In the genomic region with DNA sequence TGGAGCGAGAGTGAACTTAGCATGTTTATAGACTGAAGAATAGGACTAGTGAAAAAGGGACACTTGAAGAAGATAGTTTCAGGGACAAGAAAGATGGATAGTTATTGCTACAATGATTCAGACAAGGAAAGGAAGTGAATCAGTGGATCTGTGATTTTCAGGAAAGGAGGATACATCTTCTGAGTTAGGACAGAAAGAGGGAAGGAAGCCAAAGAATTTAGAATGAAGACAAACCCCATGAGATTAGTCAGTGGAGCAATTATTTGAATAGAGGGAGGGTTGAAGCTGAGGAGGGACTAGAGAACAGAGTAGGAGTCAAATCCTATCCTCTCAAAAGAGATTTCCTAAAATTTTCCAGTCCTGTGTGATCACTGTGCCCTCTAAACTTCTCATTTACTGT, we compare ENCODE assay signal across 14 cellular contexts.
A peak's percentile ranks its signal among the peaks of the same experiment; 100 is the strongest.
DNase-seq lines count a peak whose midpoint lies in the region; ATAC-seq and TF ChIP-seq lines count a peak whose summit lies in the region.
"Had no signal": no experiment of that assay in that cellular context is flagged by ENCODE, and none has a peak within 500 bp of the region (broad histone marks: within the 10 kb centered on the region; RNA-seq: fewer than 3 reads in every experiment).

No MANE protein-coding gene starts in this region.

- no peak overlapping the region for H3K14ac ChIP-seq in neuronal stem cell (ENCODE audit: low read length)

- no peak overlapping the region for H2AK5ac ChIP-seq in neuronal stem cell (ENCODE audit: low read depth, low read length)

- H2BK12ac ChIP-seq in neuronal stem cell (ENCODE audit: low read length), result no peak overlapping the region

- no peaks in the 10 kb centered on the region for H3K27me3 ChIP-seq in BJ (ENCODE audit: control insufficient read depth, insufficient read depth, low read length)
- no peaks in the 10 kb centered on the region for H3K27me3 ChIP-seq in RWPE2 (ENCODE audit: insufficient read depth, poor library complexity, severe bottlenecking)
- no peaks in the 10 kb centered on the region for H3K27me3 ChIP-seq in fibroblast of lung (ENCODE audit: control insufficient read depth, insufficient read depth, low read length)
- no peaks in the 10 kb centered on the region for H3K27me3 ChIP-seq in neuronal stem cell (ENCODE audit: control insufficient read depth in 3 of 3, insufficient read depth in 3 of 3, low read depth in 1 of 3, low read length in 3 of 3)
- no peaks in the 10 kb centered on the region for H3K27me3 ChIP-seq in esophagus muscularis mucosa

- H4K8ac ChIP-seq in neuronal stem cell (ENCODE audit: low read depth, low read length), result no peak overlapping the region

- peak; percentile 71 for DNase-seq in BJ (ENCODE audit: low read depth)
- no peak for DNase-seq in RWPE2 (ENCODE audit: low spot score)
- peak; percentile 82 to 93 for DNase-seq in fibroblast of lung (ENCODE audit: low read depth in 2 of 2)
- no peak for DNase-seq in neuronal stem cell (ENCODE audit: low spot score)
- no peak for DNase-seq in NCI-H1105 (lab: John Stamatoyannopoulos, UW)
- DNase-seq in NCI-H2081 (lab: John Stamatoyannopoulos, UW), result no peak
- DNase-seq in esophagus muscularis mucosa (ENCODE audit: extremely low spot score), result no peak
- DNase-seq: activated T-cell treated with anti-CD3 and anti-CD28 coated beads, Interleukin-2, amount 50 U/mL, for 4 hours; amygdala; C1 segment of cervical spinal cord; effector memory CD4-positive, alpha-beta T cell; stimulated activated naive B cell treated with anti-CD40 and anti-IgM and Interleukin-4, amounts not matched to agents 10 μg/mL and 1 μg/mL and 100 μg/mL, for 72 hours; SW 1271 had no signal

- no peaks in the 10 kb centered on the region for H3K36me3 ChIP-seq in BJ (ENCODE audit: control insufficient read depth, insufficient read depth, low read length)
- H3K36me3 ChIP-seq in RWPE2 (ENCODE audit: low read depth), result no peaks in the 10 kb centered on the region
- H3K36me3 ChIP-seq in fibroblast of lung (ENCODE audit: control insufficient read depth, insufficient read depth, low read length), result no peaks in the 10 kb centered on the region
- no peaks in the 10 kb centered on the region for H3K36me3 ChIP-seq in neuronal stem cell (replicated peaks in 1 of 2; ENCODE audit: control insufficient read depth in 2 of 2, insufficient read depth in 2 of 2, low read length in 2 of 2)
- no peaks in the 10 kb centered on the region for H3K36me3 ChIP-seq in esophagus muscularis mucosa

- CTCF ChIA-PET in BJ (lab: Yijun Ruan, JAX), result interaction anchor here (0.6 to 1.1 kb wide), 3 partner anchors 10 to 19 kb away, joined by 3 read pairs; no protein-coding TSS in a partner anchor

- H3K23ac ChIP-seq in neuronal stem cell (ENCODE audit: low read depth, low read length, poor library complexity), result no peak overlapping the region

- WGBS in neuronal stem cell (ENCODE audit: extremely low coverage in 2 of 2, insufficient read length in 2 of 2, insufficient replicate concordance in 1 of 2), 2 donors, result no CpG with 5 or more reads among the region's 1 CpG
- WGBS in esophagus muscularis mucosa, result 67% methylated on average over 1 of the region's 1 CpG

- H2BK120ac ChIP-seq in neuronal stem cell (ENCODE audit: low read depth, low read length), result no peak overlapping the region

- POLR2A ChIA-PET in BJ (lab: Charles Lee), result interaction anchor here (0.5 kb wide), 1 partner anchor 132 kb away, joined by 4 read pairs; no protein-coding TSS in a partner anchor

- no peaks in the 10 kb centered on the region for H3K79me2 ChIP-seq in fibroblast of lung (ENCODE audit: control insufficient read depth, insufficient read depth, low read length)

- no peaks in the 10 kb centered on the region for H4K20me1 ChIP-seq in fibroblast of lung (ENCODE audit: control insufficient read depth, extremely low read depth, insufficient read depth, low read length)

- intact Hi-C loops in esophagus muscularis mucosa (cut with DNase I), result loop anchor here (10.0 kb wide), 1 partner anchor 93 kb away; no protein-coding TSS in a partner anchor

- TF ChIP-seq CTCF in BJ (IDR thresholded peaks at IDR 0.05; ENCODE audit: insufficient read depth, low read depth, low read length) (no peak), RWPE2 (IDR thresholded peaks at IDR 0.05; ENCODE audit: poor library complexity, severe bottlenecking) (no peak), fibroblast of lung (conservative IDR thresholded peaks at IDR 0.05 in 1 of 2, IDR thresholded peaks at IDR 0.05 in 1 of 2; ENCODE audit: low read depth in 1 of 2, low read length in 2 of 2) (no peak), esophagus muscularis mucosa (IDR thresholded peaks at IDR 0.05) (no peak)

- no peak overlapping the region for H3K4ac ChIP-seq in neuronal stem cell (ENCODE audit: low read length)

- TF ChIP-seq POLR2A in esophagus muscularis mucosa (IDR thresholded peaks at IDR 0.05; ENCODE audit: low read depth), result no peak

- ATAC-seq in RWPE2 (ENCODE audit: low read depth) (peak; percentile 90), GM19035 (IDR thresholded peaks at IDR 0.05; ENCODE audit: unreplicated experiment) (no peak)
- ATAC-seq: activated T-cell treated with anti-CD3 and anti-CD28 coated beads, Interleukin-2, amount 50 U/mL, for 4 hours; stimulated activated naive B cell treated with anti-CD40 and anti-IgM and Interleukin-4, amounts not matched to agents 10 μg/mL and 1 μg/mL and 100 μg/mL, for 72 hours had no signal

- TF ChIP-seq EP300 in esophagus muscularis mucosa (IDR thresholded peaks at IDR 0.05), result no peak

- H3K9me3 ChIP-seq in RWPE2 (ENCODE audit: severe bottlenecking), result no peaks in the 10 kb centered on the region
- no peaks in the 10 kb centered on the region for H3K9me3 ChIP-seq in fibroblast of lung (ENCODE audit: control insufficient read depth, insufficient read depth, low read depth, low read length)
- no peaks in the 10 kb centered on the region for H3K9me3 ChIP-seq in neuronal stem cell (replicated peaks in 1 of 2; ENCODE audit: control insufficient read depth in 2 of 2, insufficient read depth in 1 of 2, low read depth in 1 of 2, low read length in 2 of 2)
- H3K9me3 ChIP-seq in esophagus muscularis mucosa, result no peaks in the 10 kb centered on the region

- H2BK15ac ChIP-seq in neuronal stem cell (ENCODE audit: low read length), result no peak overlapping the region

- no peak overlapping the region for H3K9ac ChIP-seq in fibroblast of lung (ENCODE audit: insufficient read depth, low read length)
- no peak overlapping the region for H3K9ac ChIP-seq in neuronal stem cell (ENCODE audit: low read depth, low read length, poor library complexity)

- H3K4me2 ChIP-seq in fibroblast of lung (ENCODE audit: extremely low read depth, insufficient read depth, low read length) (peak overlapping the region; percentile 34), neuronal stem cell (ENCODE audit: insufficient read depth, low read length, poor library complexity, severe bottlenecking) (no peak overlapping the region)

- H3K4me1 ChIP-seq in RWPE2 (ENCODE audit: insufficient read depth, poor library complexity, severe bottlenecking) (peaks cover 24% of the 10 kb centered on the region), fibroblast of lung (ENCODE audit: control insufficient read depth, extremely low read depth, insufficient read depth, low read length) (peaks cover 4% of the 10 kb centered on the region), neuronal stem cell (ENCODE audit: control insufficient read depth in 2 of 2, insufficient read depth in 1 of 2, low read depth in 1 of 2, low read length in 2 of 2) (peaks cover 0 to 5% of the 10 kb centered on the region in 2 donors), esophagus muscularis mucosa (peaks cover 26 to 49% (median 41%) of the 10 kb centered on the region in 4 donors)

- no peak overlapping the region for H3K4me3 ChIP-seq in BJ (ENCODE audit: low read depth, low read length)
- H3K4me3 ChIP-seq in RWPE2 (ENCODE audit: severe bottlenecking), result no peak overlapping the region
- H3K4me3 ChIP-seq in fibroblast of lung (replicated peaks in 1 of 4; ENCODE audit: control extremely low read depth in 1 of 4, insufficient read depth in 1 of 4, low read depth in 3 of 4, low read length in 4 of 4), result no peak overlapping the region
- H3K4me3 ChIP-seq in neuronal stem cell (ENCODE audit: low read length in 2 of 2), result no peak overlapping the region
- no peak overlapping the region for H3K4me3 ChIP-seq in esophagus muscularis mucosa

- no peak overlapping the region for H2BK5ac ChIP-seq in neuronal stem cell (ENCODE audit: low read length)

- H3K27ac ChIP-seq in RWPE2 (ENCODE audit: poor library complexity, severe bottlenecking) (peak overlapping the region; percentile 43), fibroblast of lung (ENCODE audit: insufficient read depth, low read length) (no peak overlapping the region), neuronal stem cell (replicated peaks; ENCODE audit: low read length) (no peak overlapping the region), esophagus muscularis mucosa (replicated peaks in 1 of 4) (peak overlapping the region in 2 of 4 donors; percentile 9 to 68)

- H2AFZ ChIP-seq in fibroblast of lung (ENCODE audit: low read length) (no peak overlapping the region), neuronal stem cell (ENCODE audit: low read length) (peak overlapping the region; percentile 7)

- H3K18ac ChIP-seq in neuronal stem cell (ENCODE audit: low read length), result no peak overlapping the region

- H4K91ac ChIP-seq in neuronal stem cell (ENCODE audit: low read depth, low read length, poor library complexity), result no peak overlapping the region

- no peaks in the 10 kb centered on the region for H3K79me1 ChIP-seq in neuronal stem cell (ENCODE audit: low read depth, low read length)

Comparison
In these comparisons a context has a peak if more than half of its experiments do, and no peak if none do; other contexts are left out.
1. DNase-seq: peak in BJ (single experiment) and fibroblast of lung (2 of 2); none in RWPE2 (single experiment), neuronal stem cell (single experiment), NCI-H1105 (single experiment), NCI-H2081 (0 of 2) and esophagus muscularis mucosa (single experiment).